Comparison of ENCODE assay signal across 9 cellular contexts in the genomic region with DNA sequence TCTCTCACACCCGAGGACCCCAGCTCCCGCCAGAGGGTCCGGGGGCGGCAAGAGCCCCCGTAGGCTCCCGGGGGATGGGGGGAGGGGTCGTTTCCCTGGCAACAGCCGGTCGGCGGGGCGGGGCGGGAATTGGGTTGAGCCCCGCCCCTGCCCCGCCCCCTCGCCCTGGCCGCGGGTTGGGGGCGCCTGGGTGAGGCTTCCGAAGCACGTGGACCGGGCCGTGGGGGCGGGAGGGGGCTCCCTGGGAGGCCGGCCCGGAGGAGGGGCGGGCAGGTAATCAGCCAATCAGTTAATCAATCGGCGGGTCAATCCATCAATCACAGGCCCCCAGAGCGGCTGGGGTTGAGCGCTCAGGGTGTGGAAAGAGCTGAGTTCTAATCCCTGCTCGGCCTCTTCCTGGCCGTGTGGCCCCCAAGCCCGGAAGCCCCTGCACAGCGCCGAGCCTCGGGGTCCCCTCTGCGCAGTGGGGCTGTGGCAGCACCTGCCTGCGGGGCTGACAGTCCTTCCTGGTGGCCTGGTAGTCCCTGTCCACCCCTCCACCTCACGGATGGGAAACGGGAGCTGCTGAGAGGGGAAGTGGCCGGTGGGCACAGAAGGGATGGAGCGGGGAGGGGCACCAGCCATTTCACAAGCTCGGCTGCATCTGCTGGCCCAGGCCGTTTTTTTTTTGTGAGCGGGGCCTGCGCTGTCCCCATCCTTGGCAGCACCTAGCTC.
A peak's percentile ranks its signal among the peaks of the same experiment; 100 is the strongest.
DNase-seq lines count a peak whose midpoint lies in the region; ATAC-seq, FAIRE-seq and TF ChIP-seq lines count a peak whose summit lies in the region.
"Had no signal": no experiment of that assay in that cellular context is flagged by ENCODE, and none has a peak within 500 bp of the region (broad histone marks: within the 10 kb centered on the region; RNA-seq: fewer than 3 reads in every experiment).

No MANE protein-coding gene starts in this region.

- H3K36me3 Mint-ChIP-seq in stimulated activated memory B cell treated with anti-CD40 and anti-IgM and Interleukin-4, amounts not matched to agents 10 μg/mL and 1 μg/mL and 100 μg/mL, for 72 hours, result peaks cover 13% of the 10 kb centered on the region

- H3K36me3 ChIP-seq in gastroesophageal sphincter (no peaks in the 10 kb centered on the region), pancreas (no peaks in the 10 kb centered on the region)

- H3K9me3 Mint-ChIP-seq in stimulated activated memory B cell treated with anti-CD40 and anti-IgM and Interleukin-4, amounts not matched to agents 10 μg/mL and 1 μg/mL and 100 μg/mL, for 72 hours, result peaks cover 8% of the 10 kb centered on the region

- peak overlapping the region; percentile 15 to 54 for H3K4me3 ChIP-seq in gastroesophageal sphincter
- peak overlapping the region in 3 of 4 donors; percentile 2 to 36 (median 18) for H3K4me3 ChIP-seq in pancreas

- H3K4me1 ChIP-seq in gastroesophageal sphincter, result peaks cover 0 to 34% (median 20%) of the 10 kb centered on the region in 3 donors
- no peaks in the 10 kb centered on the region for H3K4me1 ChIP-seq in pancreas

- H3K4me3 Mint-ChIP-seq in stimulated activated memory B cell treated with anti-CD40 and anti-IgM and Interleukin-4, amounts not matched to agents 10 μg/mL and 1 μg/mL and 100 μg/mL, for 72 hours, result no peak overlapping the region

- H3K4me1 Mint-ChIP-seq in stimulated activated memory B cell treated with anti-CD40 and anti-IgM and Interleukin-4, amounts not matched to agents 10 μg/mL and 1 μg/mL and 100 μg/mL, for 72 hours, result peaks cover 17% of the 10 kb centered on the region

- TF ChIP-seq CTCF in gastroesophageal sphincter (IDR thresholded peaks at IDR 0.05) (no peak), pancreas (IDR thresholded peaks at IDR 0.05) (no peak)

- H3K27me3 ChIP-seq in gastroesophageal sphincter (peaks cover 7% of the 10 kb centered on the region), pancreas (peaks cover 0 to 5% (median 0%) of the 10 kb centered on the region in 4 donors)

- H3K27ac ChIP-seq in gastroesophageal sphincter (peak overlapping the region in 3 of 4 donors; percentile 73 to 80 (median 74)), pancreas (no peak overlapping the region)

- H3K9me3 ChIP-seq in gastroesophageal sphincter (peaks cover 0 to 10% (median 0%) of the 10 kb centered on the region in 3 donors), pancreas (no peaks in the 10 kb centered on the region)

- H3K27me3 Mint-ChIP-seq in stimulated activated memory B cell treated with anti-CD40 and anti-IgM and Interleukin-4, amounts not matched to agents 10 μg/mL and 1 μg/mL and 100 μg/mL, for 72 hours, result peaks cover 85% of the 10 kb centered on the region

- no peak for TF ChIP-seq POLR2A in gastroesophageal sphincter (IDR thresholded peaks at IDR 0.05)

- no peak for TF ChIP-seq EP300 in gastroesophageal sphincter (IDR thresholded peaks at IDR 0.05)

- no peak for ATAC-seq in gastroesophageal sphincter
- peak in 3 of 4 donors; percentile 17 to 34 (median 17) for ATAC-seq in pancreas
- no peak for ATAC-seq in GM19328 (IDR thresholded peaks at IDR 0.05; ENCODE audit: unreplicated experiment)
- ATAC-seq in stimulated activated memory B cell treated with anti-CD40 and anti-IgM and Interleukin-4, amounts not matched to agents 10 μg/mL and 1 μg/mL and 100 μg/mL, for 72 hours, result no peak
- ATAC-seq in GM19023 (IDR thresholded peaks at IDR 0.05; ENCODE audit: unreplicated experiment), result no peak

- WGBS in gastroesophageal sphincter (ENCODE audit: low coverage in 1 of 2), 2 donors, result 17% methylated on average over 5 of the region's 46 CpGs; no CpG with 5 or more reads in 1 of the 2 donors
- WGBS in pancreas, 2 donors, result 22 to 30% methylated on average over 32 to 46 of the region's 46 CpGs

- FAIRE-seq in G401.6 (lab: Jason Lieb, UNC), result peak; percentile 23
- FAIRE-seq in pancreas (lab: Jason Lieb, UNC), result no peak

- intact Hi-C loops in pancreas (cut with DNase I), result no loop called here

- DNase-seq in SK-N-DZ (ENCODE audit: low spot score) (peak; percentile 81), pancreas (peak in 2 of 6 donors; percentile 34 to 63), SHP77 (lab: John Stamatoyannopoulos, UW) (no peak)
- DNase-seq: NCI-H1105 had no signal

- H3K27ac Mint-ChIP-seq in stimulated activated memory B cell treated with anti-CD40 and anti-IgM and Interleukin-4, amounts not matched to agents 10 μg/mL and 1 μg/mL and 100 μg/mL, for 72 hours, result no peak overlapping the region

Comparison
In these comparisons a context has a peak if more than half of its experiments do, and no peak if none do; other contexts are left out.
1. ATAC-seq: peak in pancreas (3 of 4); none in gastroesophageal sphincter (single experiment), GM19328 (single experiment), stimulated activated memory B cell treated with anti-CD40 and anti-IgM and Interleukin-4, amounts not matched to agents 10 μg/mL and 1 μg/mL and 100 μg/mL, for 72 hours (single experiment) and GM19023 (single experiment).
2. H3K27ac ChIP-seq: peak in gastroesophageal sphincter (3 of 4); none in pancreas (0 of 4).